Comparison of ENCODE assay signal across 9 cellular contexts in genomic region chr3:179421500-179421899, GRCh38. TPM values are rescaled to one million over a fixed set of nuclear protein-coding genes. Genes with fewer than 3 reads are reported as not detected.
DNase-seq lines count a peak whose midpoint lies in the region; ATAC-seq and TF ChIP-seq lines count a peak whose summit lies in the region.
"Had no signal": no experiment of that assay in that cellular context is flagged by ENCODE, and none has a peak within 500 bp of the region (broad histone marks: within the 10 kb centered on the region; RNA-seq: fewer than 3 reads in every experiment).

No MANE protein-coding gene starts in this region.

- peaks cover 7 to 49% of the 10 kb centered on the region in 2 donors for H3K36me3 ChIP-seq in ascending aorta
- peaks cover 0 to 52% (median 14%) of the 10 kb centered on the region in 4 donors for H3K36me3 ChIP-seq in upper lobe of left lung

- no peak for TF ChIP-seq EP300 in upper lobe of left lung (IDR thresholded peaks at IDR 0.05)

- TF ChIP-seq CTCF in ascending aorta (IDR thresholded peaks at IDR 0.05) = peak; percentile 10 to 74 (median 48)
- TF ChIP-seq CTCF in upper lobe of left lung (IDR thresholded peaks at IDR 0.05) = peak in 4 of 6 experiments; percentile 31 to 51 (median 44)

- H3K27me3 ChIP-seq in ascending aorta = no peaks in the 10 kb centered on the region
- no peaks in the 10 kb centered on the region for H3K27me3 ChIP-seq in upper lobe of left lung

- ATAC-seq in upper lobe of left lung (ENCODE audit: low FRiP score in 2 of 2) (peak in 1 of 2 donors; percentile 44), GM21447 (IDR thresholded peaks at IDR 0.05; ENCODE audit: unreplicated experiment) (no peak)

- WGBS in upper lobe of left lung, 2 donors = 31 to 42% methylated on average over 2 of the region's 2 CpGs

- no peak for TF ChIP-seq POLR2A in upper lobe of left lung (IDR thresholded peaks at IDR 0.05)

- DNase-seq in NCI-H510A treated with DMSO at 0.1 percent for 48 hours (lab: John Stamatoyannopoulos, UW) (peak; percentile 4), NCI-H510A (lab: John Stamatoyannopoulos, UW) (no peak), ascending aorta (ENCODE audit: low spot score in 2 of 2) (peak in 1 of 2 donors; percentile 69), inferior parietal cortex (ENCODE audit: extremely low spot score) (peak; percentile 48), upper lobe of left lung (peak in 1 of 2 donors; percentile 34), DMS79 (lab: John Stamatoyannopoulos, UW) (no peak), cortex of kidney (lab: John Stamatoyannopoulos, UW) (no peak)
- DNase-seq: NCI-H1436 treated with DMSO at 0.1 percent for 48 hours had no signal

- H3K9me3 ChIP-seq in ascending aorta (no peaks in the 10 kb centered on the region), upper lobe of left lung (no peaks in the 10 kb centered on the region)

- peaks cover 0 to 3% of the 10 kb centered on the region in 2 donors for H3K4me1 ChIP-seq in ascending aorta
- peaks cover 3 to 12% (median 6%) of the 10 kb centered on the region in 4 donors for H3K4me1 ChIP-seq in upper lobe of left lung

- H3K4me3 ChIP-seq in ascending aorta = no peak overlapping the region
- no peak overlapping the region for H3K4me3 ChIP-seq in upper lobe of left lung

- H3K27ac ChIP-seq in ascending aorta = peak overlapping the region in 1 of 2 donors; percentile 33
- H3K27ac ChIP-seq in upper lobe of left lung = no peak overlapping the region

- intact Hi-C loops in ascending aorta (cut with DNase I) = loop anchor here (1.0 to 2.0 kb wide), 2 partner anchors 29 to 137 kb away; partner anchors contain the start of gene GNB4

RNA-seq across cellular contexts. Expression of gene GNB4, which starts 29.8 kb away (rescaled TPM):
- total RNA-seq in ascending aorta (25.3 TPM), upper lobe of left lung (10 to 100 TPM; 19.8 to 45.2 (median 28.6) TPM)

Comparison
In these comparisons a context has a peak if more than half of its experiments do, and no peak if none do; other contexts are left out.
1. DNase-seq: peak in NCI-H510A treated with DMSO at 0.1 percent for 48 hours (single experiment) and inferior parietal cortex (single experiment); none in NCI-H510A (single experiment), DMS79 (single experiment) and cortex of kidney (single experiment).